14 cellular contexts compared by ENCODE assay signal in genomic region chr3:183527980-183528379, GRCh38. TPM values are rescaled to one million over a fixed set of nuclear protein-coding genes. Genes with fewer than 3 reads are reported as not detected.
DNase-seq lines count a peak whose midpoint lies in the region; ATAC-seq and TF ChIP-seq lines count a peak whose summit lies in the region.
"Had no signal": no experiment of that assay in that cellular context is flagged by ENCODE, and none has a peak within 500 bp of the region (broad histone marks: within the 10 kb centered on the region; RNA-seq: fewer than 3 reads in every experiment).

No MANE protein-coding gene starts in this region.

- H3K27ac ChIP-seq in MM.1S (ENCODE audit: low read length) (peak overlapping the region; percentile 91), mesendoderm (ENCODE audit: low read depth, low read length) (no peak overlapping the region)
- H3K27ac ChIP-seq: foreskin keratinocyte, psoas muscle, SK-N-MC, uterus had no signal

- DNase-seq in activated CD8-positive, alpha-beta memory T cell treated with anti-CD3 and anti-CD28 coated beads, Interleukin-2, amount 10 ng/mL, durations not matched to agents 7 days and 5 days = no peak
- no peak for DNase-seq in activated CD8-positive, alpha-beta memory T cell treated with anti-CD3 and anti-CD28 coated beads, Interleukin-2, amount 50 U/mL, for 4 hours
- DNase-seq in MM.1S (peak; percentile 64), neural crest cell (ENCODE audit: low read depth, low spot score) (no peak), mesendoderm (no peak), amniotic stem cell (lab: John Stamatoyannopoulos, UW) (no peak)
- DNase-seq: ACHN, foreskin keratinocyte, psoas muscle, uterus had no signal

- no peak overlapping the region for H4K5ac ChIP-seq in mesendoderm (ENCODE audit: low read length)

- CTCF ChIA-PET in activated CD8-positive, alpha-beta memory T cell treated with anti-CD3 and anti-CD28 coated beads, Interleukin-2, amount 10 ng/mL, durations not matched to agents 7 days and 5 days (lab: Charles Lee) = interaction anchor here (1.0 to 1.8 kb wide), 7 partner anchors 8 to 109 kb away, joined by 3 to 7 read pairs (median 5); no protein-coding TSS in a partner anchor

- no peak overlapping the region for H2BK15ac ChIP-seq in mesendoderm (replicated peaks; ENCODE audit: low read depth)

- H3K56ac ChIP-seq in mesendoderm (ENCODE audit: low read length) = no peak overlapping the region

- H3K4me1 ChIP-seq in MM.1S (ENCODE audit: low read length) (peaks cover 70% of the 10 kb centered on the region), mesendoderm (ENCODE audit: control insufficient read depth, low read depth, low read length) (no peaks in the 10 kb centered on the region)
- H3K4me1 ChIP-seq: psoas muscle, uterus had no signal

- no peaks in the 10 kb centered on the region for H4K20me1 ChIP-seq in MM.1S (ENCODE audit: insufficient read depth, low read length)

- peak overlapping the region; percentile 10 for H3K4me3 ChIP-seq in MM.1S (ENCODE audit: low read length)
- no peak overlapping the region for H3K4me3 ChIP-seq in mesendoderm (ENCODE audit: low read length)
- H3K4me3 ChIP-seq: psoas muscle, SK-N-MC, uterus had no signal

- peak overlapping the region; percentile 80 for H3K4me2 ChIP-seq in MM.1S (ENCODE audit: low read depth, low read length)
- no peak overlapping the region for H3K4me2 ChIP-seq in mesendoderm (ENCODE audit: low read length)

- H3K79me2 ChIP-seq in MM.1S (ENCODE audit: low read length) (peaks cover 82% of the 10 kb centered on the region), mesendoderm (ENCODE audit: control insufficient read depth, insufficient read depth, low read length) (no peaks in the 10 kb centered on the region)

- H3K4ac ChIP-seq in mesendoderm (ENCODE audit: low read depth, low read length) = no peak overlapping the region

- H3K9ac ChIP-seq in MM.1S (ENCODE audit: low read length) (peak overlapping the region; percentile 52), mesendoderm (ENCODE audit: low read length) (no peak overlapping the region)

- peaks cover 47% of the 10 kb centered on the region for H3F3A ChIP-seq in MM.1S (ENCODE audit: insufficient read depth, low read length)

- H3K36me3 Mint-ChIP-seq in activated CD8-positive, alpha-beta memory T cell treated with anti-CD3 and anti-CD28 coated beads, Interleukin-2, amount 10 ng/mL, durations not matched to agents 7 days and 5 days = peaks cover 55% of the 10 kb centered on the region
- no peaks in the 10 kb centered on the region for H3K36me3 Mint-ChIP-seq in neural crest cell (ENCODE audit: low read depth)

- no peak overlapping the region for H3K23ac ChIP-seq in mesendoderm (ENCODE audit: low read length)

- H4K8ac ChIP-seq in mesendoderm (ENCODE audit: low read depth, low read length) = no peak overlapping the region

- peaks cover 14% of the 10 kb centered on the region for H3K36me3 ChIP-seq in MM.1S (replicated peaks; ENCODE audit: insufficient read depth, low read length)
- no peaks in the 10 kb centered on the region for H3K36me3 ChIP-seq in mesendoderm (ENCODE audit: control insufficient read depth, insufficient read depth, low read length)
- H3K36me3 ChIP-seq: uterus had no signal

- TF ChIP-seq CTCF in MM.1S (IDR thresholded peaks at IDR 0.05; ENCODE audit: low read length) (no peak), neural crest cell (conservative IDR thresholded peaks at IDR 0.05) (no peak)

- no peaks in the 10 kb centered on the region for H3K79me1 ChIP-seq in mesendoderm (ENCODE audit: low read length)

- WGBS in mesendoderm (ENCODE audit: extremely low coverage, insufficient coverage, low lambda C conversion rate) = no CpG with 5 or more reads among the region's 6 CpGs

- H3K27me3 Mint-ChIP-seq in activated CD8-positive, alpha-beta memory T cell treated with anti-CD3 and anti-CD28 coated beads, Interleukin-2, amount 10 ng/mL, durations not matched to agents 7 days and 5 days = no peaks in the 10 kb centered on the region
- no peaks in the 10 kb centered on the region for H3K27me3 Mint-ChIP-seq in neural crest cell (ENCODE audit: low read depth)

- peak overlapping the region; percentile 87 for H3K27ac Mint-ChIP-seq in activated CD8-positive, alpha-beta memory T cell treated with anti-CD3 and anti-CD28 coated beads, Interleukin-2, amount 10 ng/mL, durations not matched to agents 7 days and 5 days
- peak overlapping the region; percentile 5 for H3K27ac Mint-ChIP-seq in neural crest cell (ENCODE audit: unreplicated experiment)

- no peak overlapping the region for H2BK120ac ChIP-seq in mesendoderm (ENCODE audit: low read depth, low read length)

- no peaks in the 10 kb centered on the region for H3K27me3 ChIP-seq in MM.1S (replicated peaks; ENCODE audit: insufficient read depth, low read length)
- no peaks in the 10 kb centered on the region for H3K27me3 ChIP-seq in mesendoderm (ENCODE audit: insufficient read depth, low read length, poor library complexity)
- H3K27me3 ChIP-seq: uterus had no signal

- H3K9me3 Mint-ChIP-seq in activated CD8-positive, alpha-beta memory T cell treated with anti-CD3 and anti-CD28 coated beads, Interleukin-2, amount 10 ng/mL, durations not matched to agents 7 days and 5 days (ENCODE audit: low read depth) = no peaks in the 10 kb centered on the region
- peaks cover 3% of the 10 kb centered on the region for H3K9me3 Mint-ChIP-seq in neural crest cell
- H3K9me3 Mint-ChIP-seq: dendritic cell treated with granulocyte-macrophage colony-stimulating factor and Interleukin-4, amounts not matched to agents 40 ng/mL and 50 ng/mL, for 4 days had no signal

- H2AFZ ChIP-seq in MM.1S (ENCODE audit: low read length) = no peak overlapping the region

- H3K18ac ChIP-seq in mesendoderm (ENCODE audit: low read length) = no peak overlapping the region

- no peak overlapping the region for H2AK5ac ChIP-seq in mesendoderm (ENCODE audit: low read length)

- no peak for ATAC-seq in activated CD8-positive, alpha-beta memory T cell treated with anti-CD3 and anti-CD28 coated beads, Interleukin-2, amount 10 ng/mL, durations not matched to agents 7 days and 5 days
- ATAC-seq in HG02610 (IDR thresholded peaks at IDR 0.05; ENCODE audit: unreplicated experiment) (peak; percentile 53), GM18873 (IDR thresholded peaks at IDR 0.05; ENCODE audit: low FRiP score, unreplicated experiment) (no peak)
- ATAC-seq: foreskin keratinocyte, psoas muscle had no signal

- H3K9me3 ChIP-seq in MM.1S (replicated peaks; ENCODE audit: insufficient read depth, low read length) = no peaks in the 10 kb centered on the region
- H3K9me3 ChIP-seq: psoas muscle, uterus had no signal

- H3K9me2 ChIP-seq in MM.1S (replicated peaks; ENCODE audit: insufficient read depth, low read length) = no peaks in the 10 kb centered on the region

- peak overlapping the region; percentile 47 for H3K4me3 Mint-ChIP-seq in activated CD8-positive, alpha-beta memory T cell treated with anti-CD3 and anti-CD28 coated beads, Interleukin-2, amount 10 ng/mL, durations not matched to agents 7 days and 5 days
- no peak overlapping the region for H3K4me3 Mint-ChIP-seq in neural crest cell
- H3K4me3 Mint-ChIP-seq: dendritic cell treated with granulocyte-macrophage colony-stimulating factor and Interleukin-4, amounts not matched to agents 40 ng/mL and 50 ng/mL, for 4 days had no signal

- peaks cover 53% of the 10 kb centered on the region for H3K4me1 Mint-ChIP-seq in activated CD8-positive, alpha-beta memory T cell treated with anti-CD3 and anti-CD28 coated beads, Interleukin-2, amount 10 ng/mL, durations not matched to agents 7 days and 5 days
- peaks cover 6% of the 10 kb centered on the region for H3K4me1 Mint-ChIP-seq in neural crest cell

- no peak overlapping the region for H2BK5ac ChIP-seq in mesendoderm (ENCODE audit: low read length)

RNA-seq across cellular contexts. Expression of gene KLHL6, which starts 27.5 kb away (rescaled TPM):
- total RNA-seq in activated CD8-positive, alpha-beta memory T cell treated with anti-CD3 and anti-CD28 coated beads, Interleukin-2, amount 10 ng/mL, durations not matched to agents 7 days and 5 days = 10 to 100 TPM; 30.9 to 31.5 TPM
- total RNA-seq in neural crest cell = 0.11 and 0.12 TPM in 2 replicates
- polyA plus RNA-seq in mesendoderm (2013, experiment 1 of 2) = 0.08 TPM
- 0.06 TPM for polyA plus RNA-seq in mesendoderm (2013, experiment 2 of 2)

Comparison
In these comparisons a context has a peak if more than half of its experiments do, and no peak if none do; other contexts are left out.
1. RNA of gene KLHL6, which starts 27.5 kb away (total RNA-seq): 30.9 to 31.5 TPM in activated CD8-positive, alpha-beta memory T cell treated with anti-CD3 and anti-CD28 coated beads, Interleukin-2, amount 10 ng/mL, durations not matched to agents 7 days and 5 days; 0.11 to 0.12 TPM in neural crest cell; every median in the first group is over 10 times any median in the second.